ENCODE assay signal across 19 cellular contexts in genomic region chr3:72906154-72906553, GRCh38. TPM values are rescaled to one million over a fixed set of nuclear protein-coding genes. Genes with fewer than 3 reads are reported as not detected.
"Had no signal": no experiment of that assay in that cellular context is flagged by ENCODE, and none has a peak within 500 bp of the region (broad histone marks: within the 10 kb centered on the region; RNA-seq: fewer than 3 reads in every experiment).

No MANE protein-coding gene starts in this region.

- H3K4me3 Mint-ChIP-seq: endodermal cell; naive thymus-derived CD4-positive, alpha-beta T cell; stimulated activated naive B cell treated with anti-CD40 and anti-IgM and Interleukin-4, amounts not matched to agents 10 μg/mL and 1 μg/mL and 100 μg/mL, for 72 hours; stimulated activated naive CD8-positive, alpha-beta T cell treated with anti-CD3 and anti-CD28 coated beads, Interleukin-15, amount 100 ng/mL, for 72 hours had no signal

- H3K4me1 ChIP-seq: testis had no signal

- H3K27ac Mint-ChIP-seq: endodermal cell; naive thymus-derived CD4-positive, alpha-beta T cell; stimulated activated naive B cell treated with anti-CD40 and anti-IgM and Interleukin-4, amounts not matched to agents 10 μg/mL and 1 μg/mL and 100 μg/mL, for 72 hours; stimulated activated naive CD8-positive, alpha-beta T cell treated with anti-CD3 and anti-CD28 coated beads, Interleukin-15, amount 100 ng/mL, for 72 hours had no signal

- ATAC-seq: foreskin keratinocyte; left colon; naive thymus-derived CD4-positive, alpha-beta T cell; stimulated activated naive CD8-positive, alpha-beta T cell treated with anti-CD3 and anti-CD28 coated beads, Interleukin-15, amount 100 ng/mL, for 72 hours had no signal

- H3K9me3 Mint-ChIP-seq: endodermal cell; stimulated activated naive B cell treated with anti-CD40 and anti-IgM and Interleukin-4, amounts not matched to agents 10 μg/mL and 1 μg/mL and 100 μg/mL, for 72 hours; stimulated activated naive CD8-positive, alpha-beta T cell treated with anti-CD3 and anti-CD28 coated beads, Interleukin-15, amount 100 ng/mL, for 72 hours had no signal

- H3K27me3 Mint-ChIP-seq: stimulated activated naive CD8-positive, alpha-beta T cell treated with anti-CD3 and anti-CD28 coated beads, Interleukin-15, amount 100 ng/mL, for 72 hours had no signal

- H3K36me3 ChIP-seq: ovary, sigmoid colon, upper lobe of left lung, uterus had no signal

- H3K4me3 ChIP-seq: coronary artery, ovary, right atrium auricular region, sigmoid colon, skin epidermis, testis, upper lobe of left lung, uterus had no signal

- H3K27me3 ChIP-seq: foreskin keratinocyte, ovary, right atrium auricular region, sigmoid colon, testis, upper lobe of left lung, uterus had no signal

- H3K9me3 ChIP-seq: ovary, right atrium auricular region, sigmoid colon, testis, upper lobe of left lung, uterus had no signal

- H3K4me1 Mint-ChIP-seq: naive thymus-derived CD4-positive, alpha-beta T cell; stimulated activated naive B cell treated with anti-CD40 and anti-IgM and Interleukin-4, amounts not matched to agents 10 μg/mL and 1 μg/mL and 100 μg/mL, for 72 hours; stimulated activated naive CD8-positive, alpha-beta T cell treated with anti-CD3 and anti-CD28 coated beads, Interleukin-15, amount 100 ng/mL, for 72 hours had no signal

- H3K27ac ChIP-seq: foreskin keratinocyte, testis, upper lobe of left lung had no signal

- DNase-seq: effector CD4-positive, alpha-beta T cell; endodermal cell; erythroblast; foreskin keratinocyte; left colon; naive thymus-derived CD4-positive, alpha-beta T cell; nucleus accumbens; ovary; sigmoid colon; stimulated activated CD4-positive, alpha-beta T cell treated with anti-CD3 and anti-CD28 coated beads, Interleukin-2, amount 100 ng/mL, for 24 hours; stimulated activated CD4-positive, alpha-beta T cell treated with anti-CD3 and anti-CD28 coated beads, Interleukin-4, amount 100 ng/mL, for 4 hours; stimulated activated naive B cell treated with anti-CD40 and anti-IgM and Interleukin-4, amounts not matched to agents 10 μg/mL and 1 μg/mL and 100 μg/mL, for 72 hours; stimulated activated naive CD8-positive, alpha-beta T cell treated with anti-CD3 and anti-CD28 coated beads, Interleukin-15, amount 100 ng/mL, for 72 hours; testis; upper lobe of left lung; uterus had no signal

RNA-seq across cellular contexts. Expression of gene GXYLT2, which starts 18.3 kb away (rescaled TPM):
- total RNA-seq: naive thymus-derived CD4-positive, alpha-beta T cell had no signal
- polyA plus RNA-seq: naive thymus-derived CD4-positive, alpha-beta T cell had no signal
